27 cellular contexts compared by ENCODE assay signal in the genomic region with DNA sequence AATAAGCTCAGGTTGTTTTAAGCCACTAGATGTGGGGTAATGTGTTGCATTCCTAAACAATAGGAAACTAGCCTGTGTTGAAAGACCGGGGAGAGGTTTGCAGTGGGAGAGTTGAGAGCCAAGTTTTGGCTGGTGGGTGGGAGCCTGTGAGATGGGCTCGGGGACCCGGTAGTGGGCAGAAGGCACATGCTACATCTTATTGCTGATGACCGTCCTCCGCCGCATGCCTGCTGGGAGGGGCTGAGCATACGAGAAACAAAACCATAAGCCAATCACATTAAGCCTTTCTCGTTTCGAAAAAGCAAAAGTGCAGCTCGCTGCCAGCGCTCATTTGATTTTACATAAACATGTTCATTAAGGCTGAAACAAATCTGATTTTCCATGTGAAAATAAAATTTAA. TPM values are rescaled to one million over a fixed set of nuclear protein-coding genes. Genes with fewer than 3 reads are reported as not detected.
A peak's percentile ranks its signal among the peaks of the same experiment; 100 is the strongest.
DNase-seq lines count a peak whose midpoint lies in the region; ATAC-seq and TF ChIP-seq lines count a peak whose summit lies in the region.
"Had no signal": no experiment of that assay in that cellular context is flagged by ENCODE, and none has a peak within 500 bp of the region (broad histone marks: within the 10 kb centered on the region; RNA-seq: fewer than 3 reads in every experiment).

No MANE protein-coding gene starts in this region.

- H3K4me3 ChIP-seq in SK-N-SH (ENCODE audit: low read depth in 2 of 2, low read length in 1 of 2), result no peak overlapping the region
- H3K4me3 ChIP-seq: GM12878, HAP-1, MG63, SJSA1 had no signal

- no peak for TF ChIP-seq CTCF in SK-N-SH (IDR thresholded peaks at IDR 0.05)
- no peak for TF ChIP-seq CTCF in endothelial cell (IDR thresholded peaks at IDR 0.05; ENCODE audit: unreplicated experiment)

- POLR2A ChIA-PET in SK-N-SH (lab: Yijun Ruan, JAX), result interaction anchor here (1.4 kb wide), 1 partner anchor 186 kb away, joined by 5 read pairs; no protein-coding TSS in a partner anchor

- H3K9me3 Mint-ChIP-seq in activated naive CD8-positive, alpha-beta T cell (ENCODE audit: low read depth), result no peaks in the 10 kb centered on the region
- no peaks in the 10 kb centered on the region for H3K9me3 Mint-ChIP-seq in activated naive CD8-positive, alpha-beta T cell treated with anti-CD3 and anti-CD28 coated beads, Interleukin-2, amount 50 U/mL, for 24 hours
- H3K9me3 Mint-ChIP-seq in endothelial cell (ENCODE audit: unreplicated experiment), result no peaks in the 10 kb centered on the region
- H3K9me3 Mint-ChIP-seq: CD4-positive, CD25-positive, alpha-beta regulatory T cell; HFFc6 had no signal

- H2AFZ ChIP-seq in SK-N-SH (ENCODE audit: low read depth), result no peak overlapping the region

- no peak for TF ChIP-seq EP300 in SK-N-SH (IDR thresholded peaks at IDR 0.05; ENCODE audit: borderline replicate concordance in 1 of 2, low read depth in 1 of 2, low read length in 1 of 2)

- H3K27ac Mint-ChIP-seq in activated naive CD8-positive, alpha-beta T cell, result no peak overlapping the region
- no peak overlapping the region for H3K27ac Mint-ChIP-seq in activated naive CD8-positive, alpha-beta T cell treated with anti-CD3 and anti-CD28 coated beads, Interleukin-2, amount 50 U/mL, for 24 hours
- H3K27ac Mint-ChIP-seq in endothelial cell (ENCODE audit: unreplicated experiment), result peak overlapping the region; percentile 64
- H3K27ac Mint-ChIP-seq: HFFc6 had no signal

- no peak; the same call in 2 of the 3 replicates for ATAC-seq in SK-N-SH treated with all-trans-retinoic acid at 6 μM for 48 hours
- no peak for ATAC-seq in activated naive CD8-positive, alpha-beta T cell treated with anti-CD3 and anti-CD28 coated beads, Interleukin-2, amount 50 U/mL, for 24 hours
- ATAC-seq: GM12878, Right ventricle myocardium inferior had no signal

- DNase-seq in SK-N-SH (peak; percentile 76), endothelial cell (ENCODE audit: low spot score) (no peak), substantia nigra (lab: John Stamatoyannopoulos, UW) (no peak), A172 (ENCODE audit: low spot score) (no peak), SHP77 (lab: John Stamatoyannopoulos, UW) (no peak)
- no peak for DNase-seq in activated naive CD8-positive, alpha-beta T cell treated with anti-CD3 and anti-CD28 coated beads, Interleukin-2, amount 50 U/mL, for 24 hours
- DNase-seq: ACHN, COR-L47, DMS53, EL, GOT3, HFFc6, MG63, NCI-H1105 treated with DMSO at 0.1 percent for 48 hours, NCI-H146, NCI-H1930, NCI-H446, NCI-H774 had no signal

- no peak overlapping the region for H3K4me2 ChIP-seq in SK-N-SH

- WGBS in SK-N-SH (ENCODE audit: low lambda C conversion rate), result 74% methylated on average over 11 of the region's 11 CpGs

- H3K4me3 Mint-ChIP-seq in activated naive CD8-positive, alpha-beta T cell, result peak overlapping the region; percentile 17
- H3K4me3 Mint-ChIP-seq in activated naive CD8-positive, alpha-beta T cell treated with anti-CD3 and anti-CD28 coated beads, Interleukin-2, amount 50 U/mL, for 24 hours, result no peak overlapping the region
- H3K4me3 Mint-ChIP-seq in endothelial cell (ENCODE audit: unreplicated experiment), result no peak overlapping the region
- H3K4me3 Mint-ChIP-seq: CD4-positive, CD25-positive, alpha-beta regulatory T cell; HFFc6 had no signal

- peaks cover 10 to 64% of the 10 kb centered on the region in 2 experiments for H3K36me3 ChIP-seq in SK-N-SH (replicated peaks in 1 of 2; ENCODE audit: control insufficient read depth in 1 of 2, insufficient read depth in 2 of 2, low read length in 1 of 2)
- H3K36me3 ChIP-seq: HAP-1, MG63, SJSA1 had no signal

- H3K27me3 ChIP-seq in SK-N-SH (ENCODE audit: insufficient read depth), result no peaks in the 10 kb centered on the region
- H3K27me3 ChIP-seq: BE2C, MG63, SJSA1 had no signal

- H3K4me1 Mint-ChIP-seq in activated naive CD8-positive, alpha-beta T cell (ENCODE audit: low read depth), result peaks cover 21% of the 10 kb centered on the region
- peaks cover 14% of the 10 kb centered on the region for H3K4me1 Mint-ChIP-seq in activated naive CD8-positive, alpha-beta T cell treated with anti-CD3 and anti-CD28 coated beads, Interleukin-2, amount 50 U/mL, for 24 hours
- H3K4me1 Mint-ChIP-seq in endothelial cell (ENCODE audit: unreplicated experiment), result peaks cover 9% of the 10 kb centered on the region

- H3F3A ChIP-seq in SK-N-SH (replicated peaks; ENCODE audit: insufficient read depth), result no peaks in the 10 kb centered on the region

- peaks cover 2% of the 10 kb centered on the region for H3K36me3 Mint-ChIP-seq in activated naive CD8-positive, alpha-beta T cell
- no peaks in the 10 kb centered on the region for H3K36me3 Mint-ChIP-seq in activated naive CD8-positive, alpha-beta T cell treated with anti-CD3 and anti-CD28 coated beads, Interleukin-2, amount 50 U/mL, for 24 hours (ENCODE audit: low read depth)
- peaks cover 32% of the 10 kb centered on the region for H3K36me3 Mint-ChIP-seq in endothelial cell (ENCODE audit: low read depth, unreplicated experiment)

- no peak; the same call in 1 of the 2 replicates for TF ChIP-seq RAD21 in SK-N-SH (IDR thresholded peaks at IDR 0.05; ENCODE audit: low read length)

- no peaks in the 10 kb centered on the region for H4K20me1 ChIP-seq in SK-N-SH (ENCODE audit: insufficient read depth)

- peaks cover 0 to 58% of the 10 kb centered on the region in 2 experiments; a peak in 2 of 4 replicates for H3K4me1 ChIP-seq in SK-N-SH (ENCODE audit: control insufficient read depth in 1 of 2, insufficient read depth in 2 of 2, low read depth in 1 of 2, low read length in 1 of 2)
- H3K4me1 ChIP-seq: HAP-1, SJSA1 had no signal

- no peak overlapping the region for H3K9ac ChIP-seq in SK-N-SH

- CTCF ChIA-PET in SK-N-SH (lab: Yijun Ruan, JAX), result interaction anchor here (0.8 to 1.5 kb wide), 3 partner anchors 11 to 283 kb away, joined by 3 to 4 read pairs (median 3); no protein-coding TSS in a partner anchor

- no peaks in the 10 kb centered on the region for H3K27me3 Mint-ChIP-seq in activated naive CD8-positive, alpha-beta T cell
- H3K27me3 Mint-ChIP-seq in activated naive CD8-positive, alpha-beta T cell treated with anti-CD3 and anti-CD28 coated beads, Interleukin-2, amount 50 U/mL, for 24 hours, result peaks cover 4% of the 10 kb centered on the region
- peaks cover 4% of the 10 kb centered on the region for H3K27me3 Mint-ChIP-seq in endothelial cell (ENCODE audit: unreplicated experiment)
- H3K27me3 Mint-ChIP-seq: CD4-positive, CD25-positive, alpha-beta regulatory T cell had no signal

- H3K27ac ChIP-seq in SK-N-SH (ENCODE audit: low read depth in 2 of 2, low read length in 1 of 2) (peak overlapping the region in 1 of 2 experiments; percentile 93; a peak in 2 of 4 replicates), substantia nigra (ENCODE audit: low read depth, low read length, poor library complexity, severe bottlenecking) (peak overlapping the region; percentile 26)
- H3K27ac ChIP-seq: 22Rv1, SJSA1 had no signal

- no peaks in the 10 kb centered on the region for H3K9me2 ChIP-seq in SK-N-SH

- H3K9me3 ChIP-seq in SK-N-SH, result no peaks in the 10 kb centered on the region
- H3K9me3 ChIP-seq: BE2C, HAP-1, MG63, SJSA1 had no signal

- no peaks in the 10 kb centered on the region for H3K79me2 ChIP-seq in SK-N-SH (ENCODE audit: insufficient read depth)

TF ChIP-seq in SK-N-SH, 30 proteins besides CTCF, POLR2A, EP300 and RAD21 (continues in another document):
- TF ChIP-seq, protein P1, sequence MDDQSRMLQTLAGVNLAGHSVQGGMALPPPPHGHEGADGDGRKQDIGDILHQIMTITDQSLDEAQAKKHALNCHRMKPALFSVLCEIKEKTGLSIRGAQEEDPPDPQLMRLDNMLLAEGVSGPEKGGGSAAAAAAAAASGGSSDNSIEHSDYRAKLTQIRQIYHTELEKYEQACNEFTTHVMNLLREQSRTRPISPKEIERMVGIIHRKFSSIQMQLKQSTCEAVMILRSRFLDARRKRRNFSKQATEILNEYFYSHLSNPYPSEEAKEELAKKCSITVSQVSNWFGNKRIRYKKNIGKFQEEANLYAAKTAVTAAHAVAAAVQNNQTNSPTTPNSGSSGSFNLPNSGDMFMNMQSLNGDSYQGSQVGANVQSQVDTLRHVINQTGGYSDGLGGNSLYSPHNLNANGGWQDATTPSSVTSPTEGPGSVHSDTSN (IDR thresholded peaks at IDR 0.05), result no peak
- TF ChIP-seq EZH2phosphoT487 (IDR thresholded peaks at IDR 0.05; ENCODE audit: borderline replicate concordance, low read depth), result no peak
- TF ChIP-seq JUND (IDR thresholded peaks at IDR 0.05), result no peak
- TF ChIP-seq POLR2AphosphoS5 (IDR thresholded peaks at IDR 0.05; ENCODE audit: low read depth, low read length), result no peak
- TF ChIP-seq TCF12 (IDR thresholded peaks at IDR 0.05), result no peak
- TF ChIP-seq TAF1 (IDR thresholded peaks at IDR 0.05; ENCODE audit: borderline replicate concordance, low read depth, low read length), result no peak

TF ChIP-seq in SK-N-SH treated with all-trans-retinoic acid at 6 μM for 48 hours, 23 proteins besides CTCF, POLR2A, EP300 and RAD21 (continues in another document):
- TF ChIP-seq, protein P2, sequence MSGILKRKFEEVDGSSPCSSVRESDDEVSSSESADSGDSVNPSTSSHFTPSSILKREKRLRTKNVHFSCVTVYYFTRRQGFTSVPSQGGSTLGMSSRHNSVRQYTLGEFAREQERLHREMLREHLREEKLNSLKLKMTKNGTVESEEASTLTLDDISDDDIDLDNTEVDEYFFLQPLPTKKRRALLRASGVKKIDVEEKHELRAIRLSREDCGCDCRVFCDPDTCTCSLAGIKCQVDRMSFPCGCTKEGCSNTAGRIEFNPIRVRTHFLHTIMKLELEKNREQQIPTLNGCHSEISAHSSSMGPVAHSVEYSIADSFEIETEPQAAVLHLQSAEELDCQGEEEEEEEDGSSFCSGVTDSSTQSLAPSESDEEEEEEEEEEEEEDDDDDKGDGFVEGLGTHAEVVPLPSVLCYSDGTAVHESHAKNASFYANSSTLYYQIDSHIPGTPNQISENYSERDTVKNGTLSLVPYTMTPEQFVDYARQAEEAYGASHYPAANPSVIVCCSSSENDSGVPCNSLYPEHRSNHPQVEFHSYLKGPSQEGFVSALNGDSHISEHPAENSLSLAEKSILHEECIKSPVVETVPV (CRISPR knock-in tag; IDR thresholded peaks at IDR 0.05), result no peak
- TF ChIP-seq SNAI2 (CRISPR knock-in tag; IDR thresholded peaks at IDR 0.05), result no peak
- no peak for TF ChIP-seq ZC3H10 (CRISPR knock-in tag; IDR thresholded peaks at IDR 0.05)
- TF ChIP-seq ARNTL (CRISPR knock-in tag; IDR thresholded peaks at IDR 0.05; ENCODE audit: borderline replicate concordance, low read depth), result no peak
- no peak for TF ChIP-seq ZFP3 (CRISPR knock-in tag; IDR thresholded peaks at IDR 0.05)
- TF ChIP-seq BACH2 (CRISPR knock-in tag; IDR thresholded peaks at IDR 0.05; ENCODE audit: borderline replicate concordance), result no peak

RNA-seq across cellular contexts. Expression of a gene that starts 57.4 kb away (rescaled TPM):
- polyA plus RNA-seq in SK-N-SH (2012; rRNA removed), result 13.6 and 13.7 TPM in 2 replicates
- polyA plus RNA-seq in SK-N-SH (2012; cell fraction: cytosol; rRNA removed), result 16.0 and 18.7 TPM in 2 replicates
- 4.5 and 10.0 TPM in 2 replicates for polyA plus RNA-seq in SK-N-SH (2012; cell fraction: nucleus; rRNA removed)
- total RNA-seq in endothelial cell (ENCODE audit: unreplicated experiment), result 23.7 TPM
- total RNA-seq in A172 (2014; rRNA removed; shearing (Covaris generic)), result 33.9 and 44.2 TPM in 2 replicates
